Comparison of ENCODE assay signal across 8 cellular contexts in genomic region chr17:74750327-74751069, GRCh38. TPM values are rescaled to one million over a fixed set of nuclear protein-coding genes. Genes with fewer than 3 reads are reported as not detected.
DNase-seq lines count a peak whose midpoint lies in the region; ATAC-seq and TF ChIP-seq lines count a peak whose summit lies in the region.

No MANE protein-coding gene starts in this region.

- TF ChIP-seq EP300 in upper lobe of left lung (IDR thresholded peaks at IDR 0.05): no peak

- 58 to 71% (median 64%) methylated on average over 12 to 13 of the region's 13 CpGs for WGBS in heart left ventricle, 4 donors
- WGBS in mesendoderm (ENCODE audit: extremely low coverage, insufficient coverage, low lambda C conversion rate): no CpG with 5 or more reads among the region's 13 CpGs
- 39 to 69% methylated on average over 10 to 13 of the region's 13 CpGs for WGBS in upper lobe of left lung, 2 donors

- TF ChIP-seq POLR2A in heart left ventricle (IDR thresholded peaks at IDR 0.05): no peak
- no peak for TF ChIP-seq POLR2A in upper lobe of left lung (IDR thresholded peaks at IDR 0.05)

- H3K4me3 ChIP-seq in heart left ventricle: peak overlapping the region in 10 of 12 donors; percentile 72 to 100 (median 96)
- peak overlapping the region; percentile 69 for H3K4me3 ChIP-seq in brain microvascular endothelial cell (ENCODE audit: low read depth, low read length)
- H3K4me3 ChIP-seq in mesendoderm (ENCODE audit: low read length): peak overlapping the region; percentile 87
- peak overlapping the region in 3 of 4 donors; percentile 72 to 91 (median 83) for H3K4me3 ChIP-seq in upper lobe of left lung

- intact Hi-C loops in heart left ventricle (cut with DNase I) (no loop called here), Right ventricle myocardium superior (cut with DNase I) (no loop called here)

- no peak overlapping the region for H3K4ac ChIP-seq in mesendoderm (ENCODE audit: low read depth, low read length)

- H3K27me3 ChIP-seq in heart left ventricle (no peaks in the 10 kb centered on the region), brain microvascular endothelial cell (replicated peaks) (no peaks in the 10 kb centered on the region), mesendoderm (ENCODE audit: insufficient read depth, low read length, poor library complexity) (no peaks in the 10 kb centered on the region), upper lobe of left lung (no peaks in the 10 kb centered on the region)

- no peak overlapping the region for H2AK5ac ChIP-seq in mesendoderm (ENCODE audit: low read length)

- H4K8ac ChIP-seq in mesendoderm (ENCODE audit: low read depth, low read length): no peak overlapping the region

- TF ChIP-seq CTCF in heart left ventricle (IDR thresholded peaks at IDR 0.05) (no peak), brain microvascular endothelial cell (IDR thresholded peaks at IDR 0.05; ENCODE audit: low read depth, low read length, missing control alignments) (no peak), upper lobe of left lung (IDR thresholded peaks at IDR 0.05) (no peak)

- no peak overlapping the region for H2BK120ac ChIP-seq in mesendoderm (ENCODE audit: low read depth, low read length)

- H3K4me1 ChIP-seq in heart left ventricle: peaks cover 2 to 79% (median 30%) of the 10 kb centered on the region in 12 donors
- H3K4me1 ChIP-seq in mesendoderm (ENCODE audit: control insufficient read depth, low read depth, low read length): peaks cover 35% of the 10 kb centered on the region
- peaks cover 42 to 73% (median 54%) of the 10 kb centered on the region in 4 donors for H3K4me1 ChIP-seq in upper lobe of left lung

- H3K18ac ChIP-seq in mesendoderm (ENCODE audit: low read length): no peak overlapping the region

- peaks cover 55% of the 10 kb centered on the region for H3K79me2 ChIP-seq in mesendoderm (ENCODE audit: control insufficient read depth, insufficient read depth, low read length)

- H3K56ac ChIP-seq in mesendoderm (ENCODE audit: low read length): peak overlapping the region; percentile 96

- H2BK5ac ChIP-seq in mesendoderm (ENCODE audit: low read length): no peak overlapping the region

- in situ Hi-C loops in brain microvascular endothelial cell (cut with HindIII; ENCODE audit: low pct_ligation_motif_present, low sequenced_read_pairs): no loop called here

- peak overlapping the region; percentile 95 for H3K4me2 ChIP-seq in mesendoderm (ENCODE audit: low read length)

- no peaks in the 10 kb centered on the region for H3K9me3 ChIP-seq in heart left ventricle
- H3K9me3 ChIP-seq in upper lobe of left lung: no peaks in the 10 kb centered on the region

- peaks cover 28% of the 10 kb centered on the region for H3K79me1 ChIP-seq in mesendoderm (ENCODE audit: low read length)

- H3K9ac ChIP-seq in mesendoderm (ENCODE audit: low read length): peak overlapping the region; percentile 94

- H3K23ac ChIP-seq in mesendoderm (ENCODE audit: low read length): no peak overlapping the region

- H4K5ac ChIP-seq in mesendoderm (ENCODE audit: low read length): no peak overlapping the region

- H3K27ac ChIP-seq in heart left ventricle (peak overlapping the region in 9 of 12 donors; percentile 13 to 92 (median 84)), brain microvascular endothelial cell (no peak overlapping the region), mesendoderm (ENCODE audit: low read depth, low read length) (no peak overlapping the region), upper lobe of left lung (peak overlapping the region in 3 of 4 donors; percentile 82 to 88 (median 87))

- H3K36me3 ChIP-seq in heart left ventricle (no peaks in the 10 kb centered on the region), brain microvascular endothelial cell (replicated peaks) (no peaks in the 10 kb centered on the region), mesendoderm (ENCODE audit: control insufficient read depth, insufficient read depth, low read length) (no peaks in the 10 kb centered on the region), upper lobe of left lung (no peaks in the 10 kb centered on the region)

- peak in 2 of 5 donors; percentile 48 to 67 for DNase-seq in heart left ventricle
- no peak for DNase-seq in Right ventricle myocardium superior
- DNase-seq in brain microvascular endothelial cell: no peak
- no peak for DNase-seq in mesendoderm
- DNase-seq in upper lobe of left lung: peak in 1 of 2 donors; percentile 65
- DNase-seq in NCI-H2029 (lab: John Stamatoyannopoulos, UW): no peak
- DNase-seq in central memory CD4-positive, alpha-beta T cell: no peak

- ATAC-seq in heart left ventricle (peak in 1 of 4 donors; percentile 9), Right ventricle myocardium superior (ENCODE audit: poor library complexity) (no peak), upper lobe of left lung (ENCODE audit: low FRiP score in 2 of 2) (no peak), HG02759 (IDR thresholded peaks at IDR 0.05; ENCODE audit: unreplicated experiment) (no peak)

- H2BK15ac ChIP-seq in mesendoderm (replicated peaks; ENCODE audit: low read depth): no peak overlapping the region

RNA-seq across cellular contexts. Expression of gene NHERF1, which starts 2.1 kb away (rescaled TPM):
- total RNA-seq in heart left ventricle (10 to 100 TPM; 11.6 to 42.2 (median 19.2) TPM), Right ventricle myocardium superior (13.7 TPM), upper lobe of left lung (10 to 100 TPM; 21.6 to 49.4 (median 34.8) TPM)
- 10 to 100 TPM in 1 of 2 donors, 1 to 10 TPM in 1; 7.5 to 37.7 TPM for polyA plus RNA-seq in heart left ventricle
- polyA plus RNA-seq in mesendoderm (2013, experiment 1 of 2): 141 TPM
- 147 TPM for polyA plus RNA-seq in mesendoderm (2013, experiment 2 of 2)

RNA-seq across cellular contexts. Expression of gene RAB37, which starts 13.4 kb away (rescaled TPM):
- total RNA-seq in heart left ventricle (1 to 10 TPM in 8 of 9 donors, under 1 TPM in 1; 0.76 to 3.6 (median 1.7) TPM), Right ventricle myocardium superior (4.1 TPM), upper lobe of left lung (1 to 10 TPM; 1.1 to 7.1 (median 3.7) TPM)
- 1 to 10 TPM in 1 of 2 donors, under 1 TPM in 1; 0.83 to 2.0 TPM for polyA plus RNA-seq in heart left ventricle
- polyA plus RNA-seq in mesendoderm (2013, experiment 1 of 2): 1.2 TPM
- 0.94 TPM for polyA plus RNA-seq in mesendoderm (2013, experiment 2 of 2)

RNA-seq across cellular contexts. Expression of gene NAT9, which starts 25.6 kb away (rescaled TPM):
- 10 to 100 TPM in 7 of 9 donors, 1 to 10 TPM in 2; 7.9 to 22.9 (median 17.1) TPM for total RNA-seq in heart left ventricle
- polyA plus RNA-seq in heart left ventricle: 10 to 100 TPM; 18.2 to 36.6 TPM
- 18.6 TPM for total RNA-seq in Right ventricle myocardium superior
- polyA plus RNA-seq in mesendoderm (2013, experiment 1 of 2): 13.4 TPM
- polyA plus RNA-seq in mesendoderm (2013, experiment 2 of 2): 13.7 TPM
- total RNA-seq in upper lobe of left lung: 10 to 100 TPM; 16.1 to 78.6 (median 41.7) TPM

RNA-seq across cellular contexts. Expression of gene CD300LF, which starts 37.8 kb away (rescaled TPM):
- total RNA-seq in heart left ventricle: 1 to 10 TPM in 2 of 9 donors, under 1 TPM in 5, not detected in 2; 0.20 to 7.0 (median 0.42) TPM
- under 1 TPM; 0.15 to 0.61 TPM for polyA plus RNA-seq in heart left ventricle
- total RNA-seq in Right ventricle myocardium superior: not detected
- polyA plus RNA-seq in mesendoderm (2013, experiment 1 of 2): not detected
- polyA plus RNA-seq in mesendoderm (2013, experiment 2 of 2): not detected
- 10 to 100 TPM; 14.5 to 70.2 (median 33.4) TPM for total RNA-seq in upper lobe of left lung

Comparison
In these comparisons a context has a peak if more than half of its experiments do, and no peak if none do; other contexts are left out.
1. H3K27ac ChIP-seq: peak in heart left ventricle (9 of 12) and upper lobe of left lung (3 of 4); none in brain microvascular endothelial cell (single experiment) and mesendoderm (single experiment).
2. Peak in every context shown above with its lines, with median percentiles within 50 percentile points of each other: H3K4me3 ChIP-seq.